Comparison of ENCODE assay signal across 9 cellular contexts in the genomic region with DNA sequence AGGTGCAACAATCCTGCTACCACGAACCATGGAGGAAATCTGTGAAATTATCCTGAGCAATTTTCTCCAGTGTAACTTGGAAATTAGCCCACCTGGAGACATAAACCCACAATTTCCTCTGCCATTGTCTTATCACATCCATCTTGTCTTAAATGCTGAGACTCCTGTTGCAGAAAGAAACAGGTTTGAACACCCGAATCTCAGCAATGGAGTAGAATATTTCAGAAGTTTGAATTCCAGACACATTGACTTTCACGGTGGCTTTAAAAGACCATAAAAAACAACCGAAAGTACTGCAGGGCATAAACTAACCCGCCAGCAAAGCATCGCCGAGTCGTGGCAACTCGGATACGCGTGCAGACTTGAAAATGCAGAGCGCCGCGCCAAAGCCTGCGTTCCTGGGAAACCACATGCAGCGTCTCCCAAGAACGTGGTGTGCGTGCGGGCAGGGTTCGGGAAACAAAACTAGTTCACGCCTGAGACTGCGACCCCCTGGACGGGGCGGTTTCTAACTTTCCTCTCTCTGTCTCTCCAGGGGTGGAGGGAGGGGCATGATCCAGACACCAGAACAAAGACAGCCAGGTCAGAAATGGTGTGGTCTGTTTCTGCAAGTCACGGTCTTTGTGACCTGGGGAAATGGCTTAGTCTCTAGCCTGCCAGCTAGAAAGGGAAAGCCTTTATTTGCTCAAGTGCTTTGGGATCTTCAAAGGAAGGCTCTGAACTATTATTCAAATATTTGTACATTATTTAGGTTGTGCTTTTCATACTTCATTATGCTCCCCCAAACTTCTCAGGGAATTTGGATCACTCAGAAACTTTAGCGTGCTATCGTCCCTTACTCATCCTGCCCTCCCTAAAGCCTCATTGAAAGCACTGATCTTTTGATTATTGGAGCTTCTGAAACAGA. TPM values are rescaled to one million over a fixed set of nuclear protein-coding genes. Genes with fewer than 3 reads are reported as not detected.
A peak's percentile ranks its signal among the peaks of the same experiment; 100 is the strongest.
DNase-seq lines count a peak whose midpoint lies in the region; ATAC-seq and TF ChIP-seq lines count a peak whose summit lies in the region.
"Had no signal": no experiment of that assay in that cellular context is flagged by ENCODE, and none has a peak within 500 bp of the region (broad histone marks: within the 10 kb centered on the region; RNA-seq: fewer than 3 reads in every experiment).

No MANE protein-coding gene starts in this region.

- peaks cover 23% of the 10 kb centered on the region for H3K4me1 Mint-ChIP-seq in nephron progenitor cell

- no peaks in the 10 kb centered on the region for H4K20me1 ChIP-seq in SK-N-SH (ENCODE audit: insufficient read depth)

- H3K9me3 ChIP-seq in SK-N-SH = no peaks in the 10 kb centered on the region

- H3K9me2 ChIP-seq in SK-N-SH = no peaks in the 10 kb centered on the region

- peaks cover 13% of the 10 kb centered on the region for H3K27me3 Mint-ChIP-seq in nephron progenitor cell (ENCODE audit: low read depth, poor library complexity)

- H3K36me3 ChIP-seq in SK-N-SH (replicated peaks in 1 of 2; ENCODE audit: control insufficient read depth in 1 of 2, insufficient read depth in 2 of 2, low read length in 1 of 2) = no peaks in the 10 kb centered on the region

- POLR2A ChIA-PET in SK-N-SH (lab: Yijun Ruan, JAX) = interaction anchor here (0.9 kb wide), 1 partner anchor 27 kb away, joined by 6 read pairs; the partner anchor contains the start of gene KCTD1

- H3K36me3 Mint-ChIP-seq in nephron progenitor cell (ENCODE audit: low read depth) = peaks cover 5% of the 10 kb centered on the region
- H3K36me3 Mint-ChIP-seq: memory B cell had no signal

- H3K4me3 ChIP-seq in SK-N-SH (ENCODE audit: low read depth in 2 of 2, low read length in 1 of 2) = peak overlapping the region; percentile 44 to 54; a peak in 3 of 4 replicates
- peak overlapping the region; percentile 40 for H3K4me3 ChIP-seq in fibroblast of mammary gland (ENCODE audit: control insufficient read depth, low read depth, low read length)

- H3K9me3 Mint-ChIP-seq in nephron progenitor cell = no peaks in the 10 kb centered on the region
- H3K9me3 Mint-ChIP-seq: memory B cell had no signal

- H3K4me2 ChIP-seq in SK-N-SH = peak overlapping the region; percentile 69

- H3F3A ChIP-seq in SK-N-SH (replicated peaks; ENCODE audit: insufficient read depth) = no peaks in the 10 kb centered on the region

- peak overlapping the region; percentile 71; the same call in 1 of the 2 replicates for H2AFZ ChIP-seq in SK-N-SH (ENCODE audit: low read depth)

- 46% methylated on average over 24 of the region's 27 CpGs for WGBS in SK-N-SH (ENCODE audit: low lambda C conversion rate)

- H3K4me3 Mint-ChIP-seq in nephron progenitor cell = peak overlapping the region; percentile 79
- H3K4me3 Mint-ChIP-seq: memory B cell had no signal

- TF ChIP-seq CTCF in SK-N-SH (IDR thresholded peaks at IDR 0.05) (no peak), fibroblast of mammary gland (conservative IDR thresholded peaks at IDR 0.05; ENCODE audit: control insufficient read depth, insufficient read depth, low read depth, low read length) (no peak), nephron progenitor cell (IDR thresholded peaks at IDR 0.05) (no peak)

- ATAC-seq in GM19395 (IDR thresholded peaks at IDR 0.05; ENCODE audit: unreplicated experiment) (peak; percentile 49), GM19324 (IDR thresholded peaks at IDR 0.05; ENCODE audit: low FRiP score, unreplicated experiment) (no peak), HG03439 (IDR thresholded peaks at IDR 0.05; ENCODE audit: unreplicated experiment) (no peak)

- H3K27me3 ChIP-seq in SK-N-SH (ENCODE audit: insufficient read depth) = no peaks in the 10 kb centered on the region

- no peak for TF ChIP-seq RAD21 in SK-N-SH (IDR thresholded peaks at IDR 0.05; ENCODE audit: low read length)

- peaks cover 0 to 10% of the 10 kb centered on the region in 2 experiments; a peak in 2 of 4 replicates for H3K4me1 ChIP-seq in SK-N-SH (ENCODE audit: control insufficient read depth in 1 of 2, insufficient read depth in 2 of 2, low read depth in 1 of 2, low read length in 1 of 2)

- no peak overlapping the region for H3K27ac Mint-ChIP-seq in nephron progenitor cell
- H3K27ac Mint-ChIP-seq: memory B cell had no signal

- TF ChIP-seq EP300 in SK-N-SH (IDR thresholded peaks at IDR 0.05; ENCODE audit: borderline replicate concordance in 1 of 2, low read depth in 1 of 2, low read length in 1 of 2) = no peak

- H3K79me2 ChIP-seq in SK-N-SH (ENCODE audit: insufficient read depth) = no peaks in the 10 kb centered on the region

- no peak overlapping the region for H3K9ac ChIP-seq in SK-N-SH

- CTCF ChIA-PET in SK-N-SH (lab: Yijun Ruan, JAX) = interaction anchor here (0.6 to 1.1 kb wide), 4 partner anchors 11 to 191 kb away, joined by 3 read pairs; no protein-coding TSS in a partner anchor

- H3K27ac ChIP-seq in SK-N-SH (ENCODE audit: low read depth in 2 of 2, low read length in 1 of 2) = peak overlapping the region in 1 of 2 experiments; percentile 72; a peak in 2 of 4 replicates

- peak; percentile 69 for DNase-seq in AG08396 (ENCODE audit: low spot score)
- peak; percentile 50 for DNase-seq in SK-N-SH
- DNase-seq in fibroblast of mammary gland (ENCODE audit: low read depth) = peak; percentile 40
- DNase-seq in nephron progenitor cell = peak; percentile 49
- DNase-seq in activated effector memory CD4-positive, alpha-beta T cell treated with anti-CD3 and anti-CD28 coated beads, Interleukin-2, amount 50 U/mL, for 16 hours = no peak

TF ChIP-seq in SK-N-SH, 30 proteins besides CTCF, POLR2A, EP300 and RAD21:
- TF ChIP-seq MAX (IDR thresholded peaks at IDR 0.05; ENCODE audit: low read depth) (0 out of 2 replicates have a peak, but pooled peaks have one; percentile 28), MXI1 (IDR thresholded peaks at IDR 0.05; ENCODE audit: low read depth, low read length) (0 out of 2 replicates have a peak, but pooled peaks have one; percentile 39)
- TF ChIP-seq, protein P1, sequence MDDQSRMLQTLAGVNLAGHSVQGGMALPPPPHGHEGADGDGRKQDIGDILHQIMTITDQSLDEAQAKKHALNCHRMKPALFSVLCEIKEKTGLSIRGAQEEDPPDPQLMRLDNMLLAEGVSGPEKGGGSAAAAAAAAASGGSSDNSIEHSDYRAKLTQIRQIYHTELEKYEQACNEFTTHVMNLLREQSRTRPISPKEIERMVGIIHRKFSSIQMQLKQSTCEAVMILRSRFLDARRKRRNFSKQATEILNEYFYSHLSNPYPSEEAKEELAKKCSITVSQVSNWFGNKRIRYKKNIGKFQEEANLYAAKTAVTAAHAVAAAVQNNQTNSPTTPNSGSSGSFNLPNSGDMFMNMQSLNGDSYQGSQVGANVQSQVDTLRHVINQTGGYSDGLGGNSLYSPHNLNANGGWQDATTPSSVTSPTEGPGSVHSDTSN (IDR thresholded peaks at IDR 0.05) = no peak

RNA-seq across cellular contexts. Expression of gene KCTD1, which starts 26.9 kb away (rescaled TPM):
- 6.4 and 12.8 TPM in 2 replicates for polyA plus RNA-seq in SK-N-SH (2012; rRNA removed)
- polyA plus RNA-seq in SK-N-SH (2012; cell fraction: cytosol; rRNA removed) = 12.7 and 15.4 TPM in 2 replicates
- polyA plus RNA-seq in SK-N-SH (2012; cell fraction: nucleus; rRNA removed) = 11.7 and 14.7 TPM in 2 replicates
